9 cellular contexts compared by ENCODE assay signal in genomic region chr14:24356208-24356607, GRCh38. TPM values are rescaled to one million over a fixed set of nuclear protein-coding genes. Genes with fewer than 3 reads are reported as not detected.
"Had no signal": no experiment of that assay in that cellular context is flagged by ENCODE, and none has a peak within 500 bp of the region (broad histone marks: within the 10 kb centered on the region; RNA-seq: fewer than 3 reads in every experiment).

No MANE protein-coding gene starts in this region.

- H3K4me2 ChIP-seq: KMS-11 had no signal

- H3K9ac ChIP-seq: KMS-11 had no signal

- H3K4me3 ChIP-seq: K562 had no signal

- ATAC-seq: K562 had no signal

- DNase-seq: IMR-90, KBM-7, KG1 had no signal

- H3K27ac ChIP-seq: HL-60, KMS-11 had no signal

- FAIRE-seq: HTR-8/SVneo, K562 had no signal

RNA-seq across cellular contexts. Expression of gene RIPK3, which starts 16.4 kb away (rescaled TPM):
- total RNA-seq: IMR-90 had no signal

RNA-seq across cellular contexts. Expression of gene ADCY4, which starts 21.3 kb away (rescaled TPM):
- total RNA-seq: HT1080, IMR-90 had no signal
- polyA plus RNA-seq: IMR-90 had no signal

RNA-seq across cellular contexts. Expression of gene NYNRIN, which starts 42.6 kb away (rescaled TPM):
- polyA plus RNA-seq: IgD-negative memory B cell had no signal
